Comparison of ENCODE assay signal across 1 cellular context in genomic region chr6:52663935-52664184, GRCh38.
TF ChIP-seq lines count a peak whose summit lies in the region.

No MANE protein-coding gene starts in this region.

TF ChIP-seq in SK-N-SH treated with all-trans-retinoic acid at 6 μM for 48 hours, 23 proteins besides CTCF, POLR2A, EP300 and RAD21 (continued from another document):
- no peak for TF ChIP-seq PATZ1 (CRISPR knock-in tag; IDR thresholded peaks at IDR 0.05; ENCODE audit: borderline replicate concordance)
- no peak for TF ChIP-seq ZFP30 (CRISPR knock-in tag; IDR thresholded peaks at IDR 0.05)
- TF ChIP-seq OSR1 (CRISPR knock-in tag; IDR thresholded peaks at IDR 0.05) = no peak
- no peak for TF ChIP-seq RARB (CRISPR knock-in tag; IDR thresholded peaks at IDR 0.05)
- TF ChIP-seq ZNF8 (CRISPR knock-in tag; IDR thresholded peaks at IDR 0.05) = no peak
- TF ChIP-seq PPARA (CRISPR knock-in tag; IDR thresholded peaks at IDR 0.05; ENCODE audit: borderline replicate concordance) = no peak
